ENCODE assay signal across 9 cellular contexts in genomic region chr1:230867903-230868735, GRCh38. TPM values are rescaled to one million over a fixed set of nuclear protein-coding genes. Genes with fewer than 3 reads are reported as not detected.
DNase-seq lines count a peak whose midpoint lies in the region; ATAC-seq, FAIRE-seq and TF ChIP-seq lines count a peak whose summit lies in the region.
"Had no signal": no experiment of that assay in that cellular context is flagged by ENCODE, and none has a peak within 500 bp of the region (broad histone marks: within the 10 kb centered on the region; RNA-seq: fewer than 3 reads in every experiment).

Gene C1orf198, minus strand, starts transcription at chr1:230868521. Its CDS starts 9 bp downstream, at chr1:230868512.

- peak; percentile 38 to 69 for TF ChIP-seq POLR2A in thyroid gland (IDR thresholded peaks at IDR 0.05)

- intact Hi-C loops in head of caudate nucleus (cut with DNase I) = loop anchor here (5.0 kb wide), 1 partner anchor 49 kb away; no protein-coding TSS in a partner anchor
- intact Hi-C loops in pancreas (cut with DNase I) = no loop called here
- intact Hi-C loops in thyroid gland (cut with DNase I) = loop anchor here (5.0 kb wide), 1 partner anchor 61 kb away; no protein-coding TSS in a partner anchor

- H3K27me3 ChIP-seq in HL-60 (ENCODE audit: insufficient read depth, poor library complexity, severe bottlenecking) (no peaks in the 10 kb centered on the region), SJCRH30 (no peaks in the 10 kb centered on the region), pancreas (no peaks in the 10 kb centered on the region), thyroid gland (no peaks in the 10 kb centered on the region)

- no peak within 1 kb of the TSS for H3K27ac ChIP-seq in HL-60 (replicated peaks)
- H3K27ac ChIP-seq in SJCRH30 = peak within 1 kb of the TSS; percentile 95
- H3K27ac ChIP-seq in pancreas = peak within 1 kb of the TSS; percentile 78 to 96 (median 91)
- peak within 1 kb of the TSS; percentile 66 to 94 (median 91) for H3K27ac ChIP-seq in thyroid gland
- H3K27ac ChIP-seq: epithelial cell of prostate had no signal

- H3K4me1 ChIP-seq in SJCRH30 (peaks cover 3% of the 10 kb centered on the region; the same call in 1 of the 2 replicates), pancreas (peaks cover 23 to 27% (median 27%) of the 10 kb centered on the region in 3 donors), thyroid gland (peaks cover 45 to 50% of the 10 kb centered on the region in 2 donors)

- peak; percentile 84 for ATAC-seq in GM19463 (IDR thresholded peaks at IDR 0.05; ENCODE audit: unreplicated experiment)
- peak; percentile 87 to 95 (median 94) for ATAC-seq in pancreas

- DNase-seq in CMK (ENCODE audit: low read depth) = peak; percentile 32
- DNase-seq in HL-60 (ENCODE audit: low read depth in 1 of 2, low spot score in 1 of 2) = peak; percentile 28 to 49
- peak; percentile 77 to 78 for DNase-seq in SJCRH30
- peak; percentile 72 for DNase-seq in activated naive CD4-positive, alpha-beta T cell treated with anti-CD3 and anti-CD28 coated beads, Interleukin-2, amount 50 U/mL, for 16 hours
- DNase-seq in head of caudate nucleus = peak; percentile 55 to 94 (median 88)
- peak; percentile 74 to 98 (median 87) for DNase-seq in pancreas
- peak; percentile 69 to 74 for DNase-seq in thyroid gland

- no peak for TF ChIP-seq CTCF in HL-60 (IDR thresholded peaks at IDR 0.05; ENCODE audit: insufficient read depth, low read length)
- no peak for TF ChIP-seq CTCF in pancreas (IDR thresholded peaks at IDR 0.05)
- TF ChIP-seq CTCF in thyroid gland (IDR thresholded peaks at IDR 0.05) = no peak

- FAIRE-seq in pancreas (lab: Jason Lieb, UNC) = no peak

- no peaks in the 10 kb centered on the region for H3K36me3 ChIP-seq in SJCRH30
- no peaks in the 10 kb centered on the region for H3K36me3 ChIP-seq in pancreas
- no peaks in the 10 kb centered on the region for H3K36me3 ChIP-seq in thyroid gland

- H3K4me3 ChIP-seq in HL-60 (replicated peaks; ENCODE audit: insufficient read depth, low read length) (peak within 1 kb of the TSS; percentile 77), SJCRH30 (peak within 1 kb of the TSS; percentile 98), pancreas (peak within 1 kb of the TSS; percentile 74 to 91 (median 84)), thyroid gland (replicated peaks in 1 of 3) (peak within 1 kb of the TSS; percentile 61 to 84 (median 84))

- no peaks in the 10 kb centered on the region for H3K9me3 ChIP-seq in SJCRH30 (replicated peaks)
- no peaks in the 10 kb centered on the region for H3K9me3 ChIP-seq in pancreas
- no peaks in the 10 kb centered on the region for H3K9me3 ChIP-seq in thyroid gland

- 0 to 1% methylated on average over 58 to 96 of the region's 96 CpGs for WGBS in pancreas, 2 donors
- WGBS in thyroid gland, 2 donors = 2 to 3% methylated on average over 18 to 22 of the region's 96 CpGs

RNA-seq across cellular contexts. Expression of gene C1orf198, which starts in this region (rescaled TPM):
- total RNA-seq in SJCRH30 (2014; rRNA removed; shearing (Covaris generic)) = 50.6 and 53.9 TPM in 2 replicates
- total RNA-seq in pancreas (10 to 100 TPM; 17.7 to 35.3 (median 22.2) TPM), thyroid gland (100 to 1,000 TPM in 3 of 4 donors, 10 to 100 TPM in 1; 87.8 to 142 (median 124) TPM)
- 10 to 100 TPM; 16.5 to 19.4 TPM for polyA plus RNA-seq in pancreas

Comparison
In these comparisons a context has a peak if more than half of its experiments do, and no peak if none do; other contexts are left out.
1. DNase-seq: peak in every context shown above with its lines; median percentile 88 in head of caudate nucleus; 87 in pancreas; 78 in SJCRH30; 72 in activated naive CD4-positive, alpha-beta T cell treated with anti-CD3 and anti-CD28 coated beads, Interleukin-2, amount 50 U/mL, for 16 hours; 72 in thyroid gland; 38 in HL-60; 32 in CMK.
2. intact Hi-C loops: an anchor here in head of caudate nucleus (5.0 kb wide) and thyroid gland (5.0 kb wide); none called in pancreas.